22 cellular contexts compared by ENCODE assay signal in the genomic region with DNA sequence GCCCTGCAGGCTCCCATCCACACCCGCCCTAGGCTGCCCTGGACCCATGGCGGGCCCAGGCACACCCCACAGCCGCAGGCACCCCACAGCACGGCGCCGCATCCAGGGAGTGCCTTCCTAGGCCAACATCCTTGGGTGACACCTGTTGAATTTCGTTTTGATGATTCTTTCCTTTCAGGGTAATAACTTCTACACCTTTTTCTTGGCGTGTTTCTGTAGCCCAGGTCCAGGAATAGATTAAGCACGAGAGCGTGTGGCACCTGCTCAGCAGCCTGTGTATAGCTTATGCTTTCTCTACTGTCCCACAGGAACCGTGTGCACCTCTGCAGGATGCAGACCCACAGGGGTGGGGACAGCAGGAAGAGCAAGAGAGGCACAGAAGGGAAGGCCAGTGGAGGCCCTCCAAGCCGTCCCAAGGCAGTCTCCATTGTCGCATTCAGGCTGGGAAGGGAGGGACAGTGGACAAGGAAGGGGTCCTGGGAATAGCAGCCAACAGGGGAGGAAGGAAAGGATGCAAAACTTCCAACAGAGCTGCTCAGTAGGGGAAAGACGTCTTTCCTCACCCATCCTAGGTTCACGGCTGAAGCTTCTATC.
"Had no signal": no experiment of that assay in that cellular context is flagged by ENCODE, and none has a peak within 500 bp of the region (broad histone marks: within the 10 kb centered on the region; RNA-seq: fewer than 3 reads in every experiment).

No MANE protein-coding gene starts in this region.

- H3K9me3 Mint-ChIP-seq: activated B cell treated with CpG ODN at 0.5 μM for 24 hours; activated CD8-positive, alpha-beta T cell treated with anti-CD3 and anti-CD28 coated beads for 36 hours; nephron had no signal

- H3K9me3 ChIP-seq: gastroesophageal sphincter, left lung, testis, vagina had no signal

- H3K27ac ChIP-seq: gastroesophageal sphincter, left lung, parathyroid adenoma, testis, vagina had no signal

- ATAC-seq: activated CD8-positive, alpha-beta T cell treated with anti-CD3 and anti-CD28 coated beads for 36 hours; gastroesophageal sphincter; left lung; right cardiac atrium; stimulated activated naive CD8-positive, alpha-beta T cell treated with anti-CD3 and anti-CD28 coated beads, Interleukin-15, Interleukin-2, amounts not matched to agents 100 U/mL and 50 U/mL, for 24 hours had no signal

- H3K36me3 Mint-ChIP-seq: activated naive CD8-positive, alpha-beta T cell had no signal

- H3K36me3 ChIP-seq: gastroesophageal sphincter, left lung, vagina had no signal

- H3K27ac Mint-ChIP-seq: activated B cell treated with CpG ODN at 0.5 μM for 24 hours; activated CD8-positive, alpha-beta T cell treated with anti-CD3 and anti-CD28 coated beads for 36 hours; activated naive CD8-positive, alpha-beta T cell had no signal

- H3K4me3 ChIP-seq: gastroesophageal sphincter, left lung, lung, testis, vagina had no signal

- H3K4me1 ChIP-seq: gastroesophageal sphincter, left lung, parathyroid adenoma, vagina had no signal

- H3K4me3 Mint-ChIP-seq: activated B cell treated with CpG ODN at 0.5 μM for 24 hours; activated CD8-positive, alpha-beta T cell treated with anti-CD3 and anti-CD28 coated beads for 36 hours; activated naive CD8-positive, alpha-beta T cell; nephron had no signal

- DNase-seq: activated B cell treated with CpG ODN at 0.5 μM for 24 hours; activated CD4-positive, alpha-beta T cell treated with anti-CD3 and anti-CD28 coated beads, Interleukin-2, amount 50 U/mL, for 1 hour; activated CD8-positive, alpha-beta T cell treated with anti-CD3 and anti-CD28 coated beads for 36 hours; activated effector memory CD4-positive, alpha-beta T cell treated with Interleukin-2 at 50 U/mL for 16 hours; activated naive CD4-positive, alpha-beta T cell treated with Interleukin-2 at 50 U/mL for 16 hours; activated T-cell treated with anti-CD3 and anti-CD28 coated beads for 4 hours; anterior cingulate cortex; effector memory CD4-positive, alpha-beta T cell; kidney glomerular epithelial cell; left lung; nucleus accumbens; right cardiac atrium; stimulated activated naive CD8-positive, alpha-beta T cell treated with anti-CD3 and anti-CD28 coated beads, Interleukin-15, Interleukin-2, amounts not matched to agents 100 U/mL and 50 U/mL, for 24 hours; T-helper 2 cell; testis; trophoblast cell had no signal

- H3K27me3 ChIP-seq: testis, vagina had no signal
